1 cellular context compared by ENCODE assay signal in the genomic region with DNA sequence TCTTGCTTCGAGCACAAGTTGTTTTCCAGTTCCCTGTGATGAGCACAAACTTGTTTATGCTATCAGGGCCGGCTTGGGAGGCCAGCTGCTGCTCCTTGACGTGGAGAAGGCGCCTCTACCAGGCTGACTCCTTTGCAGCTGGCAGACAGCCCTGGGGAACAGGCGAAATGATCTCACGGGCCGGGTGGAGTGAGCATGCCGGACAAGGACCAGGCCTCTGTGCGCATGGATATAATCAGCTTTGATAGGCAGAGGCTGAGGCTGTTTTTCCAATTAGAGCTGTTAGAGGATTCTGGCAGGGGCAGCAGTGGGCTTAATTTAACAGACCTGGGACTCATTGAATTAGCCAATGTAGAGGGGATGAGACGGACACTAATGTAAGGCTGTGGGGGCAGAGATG.
TF ChIP-seq lines count a peak whose summit lies in the region.

No MANE protein-coding gene starts in this region.

TF ChIP-seq in SK-N-SH, 30 proteins besides CTCF, POLR2A, EP300 and RAD21:
- no peak for TF ChIP-seq MEF2A (IDR thresholded peaks at IDR 0.05; ENCODE audit: borderline replicate concordance, low read depth)
- no peak for TF ChIP-seq JUND (IDR thresholded peaks at IDR 0.05)
- no peak for TF ChIP-seq NRF1 (IDR thresholded peaks at IDR 0.05; ENCODE audit: low read depth, low read length)
- TF ChIP-seq MAX (IDR thresholded peaks at IDR 0.05; ENCODE audit: low read depth), result no peak
- TF ChIP-seq RCOR1 (IDR thresholded peaks at IDR 0.05; ENCODE audit: low read length), result peak; percentile 95
- TF ChIP-seq CHD2 (IDR thresholded peaks at IDR 0.05; ENCODE audit: low read length, partially characterized antibody), result peak; percentile 96
- peak; percentile 61; the same call in 1 of the 2 replicates for TF ChIP-seq TEAD4 (IDR thresholded peaks at IDR 0.05; ENCODE audit: borderline replicate concordance, insufficient read depth)
- TF ChIP-seq USF1 (IDR thresholded peaks at IDR 0.05; ENCODE audit: borderline replicate concordance, low read depth), result no peak
- TF ChIP-seq, protein P1, sequence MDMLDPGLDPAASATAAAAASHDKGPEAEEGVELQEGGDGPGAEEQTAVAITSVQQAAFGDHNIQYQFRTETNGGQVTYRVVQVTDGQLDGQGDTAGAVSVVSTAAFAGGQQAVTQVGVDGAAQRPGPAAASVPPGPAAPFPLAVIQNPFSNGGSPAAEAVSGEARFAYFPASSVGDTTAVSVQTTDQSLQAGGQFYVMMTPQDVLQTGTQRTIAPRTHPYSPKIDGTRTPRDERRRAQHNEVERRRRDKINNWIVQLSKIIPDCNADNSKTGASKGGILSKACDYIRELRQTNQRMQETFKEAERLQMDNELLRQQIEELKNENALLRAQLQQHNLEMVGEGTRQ (IDR thresholded peaks at IDR 0.05; ENCODE audit: borderline replicate concordance, low read depth, low read length), result no peak
- TF ChIP-seq, protein P2, sequence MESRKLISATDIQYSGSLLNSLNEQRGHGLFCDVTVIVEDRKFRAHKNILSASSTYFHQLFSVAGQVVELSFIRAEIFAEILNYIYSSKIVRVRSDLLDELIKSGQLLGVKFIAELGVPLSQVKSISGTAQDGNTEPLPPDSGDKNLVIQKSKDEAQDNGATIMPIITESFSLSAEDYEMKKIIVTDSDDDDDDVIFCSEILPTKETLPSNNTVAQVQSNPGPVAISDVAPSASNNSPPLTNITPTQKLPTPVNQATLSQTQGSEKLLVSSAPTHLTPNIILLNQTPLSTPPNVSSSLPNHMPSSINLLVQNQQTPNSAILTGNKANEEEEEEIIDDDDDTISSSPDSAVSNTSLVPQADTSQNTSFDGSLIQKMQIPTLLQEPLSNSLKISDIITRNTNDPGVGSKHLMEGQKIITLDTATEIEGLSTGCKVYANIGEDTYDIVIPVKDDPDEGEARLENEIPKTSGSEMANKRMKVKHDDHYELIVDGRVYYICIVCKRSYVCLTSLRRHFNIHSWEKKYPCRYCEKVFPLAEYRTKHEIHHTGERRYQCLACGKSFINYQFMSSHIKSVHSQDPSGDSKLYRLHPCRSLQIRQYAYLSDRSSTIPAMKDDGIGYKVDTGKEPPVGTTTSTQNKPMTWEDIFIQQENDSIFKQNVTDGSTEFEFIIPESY (IDR thresholded peaks at IDR 0.05; ENCODE audit: borderline replicate concordance, low read depth), result no peak
- TF ChIP-seq IRF3 (IDR thresholded peaks at IDR 0.05; ENCODE audit: low read depth, low read length), result no peak
- TF ChIP-seq POLR2AphosphoS5 (IDR thresholded peaks at IDR 0.05; ENCODE audit: low read depth, low read length), result 0 out of 2 replicates have a peak, but pooled peaks have one; percentile 54
- no peak for TF ChIP-seq EZH2phosphoT487 (IDR thresholded peaks at IDR 0.05; ENCODE audit: borderline replicate concordance, low read depth)
- TF ChIP-seq TAF1 (IDR thresholded peaks at IDR 0.05; ENCODE audit: borderline replicate concordance, low read depth, low read length), result no peak
- no peak for TF ChIP-seq FOXM1 (IDR thresholded peaks at IDR 0.05; ENCODE audit: low read depth)
- TF ChIP-seq MXI1 (IDR thresholded peaks at IDR 0.05; ENCODE audit: low read depth, low read length), result peak; percentile 92
- peak; percentile 13; the same call in 1 of the 2 replicates for TF ChIP-seq SMC3 (IDR thresholded peaks at IDR 0.05; ENCODE audit: low read depth, low read length)
- TF ChIP-seq GATA2 (CRISPR knock-in tag; IDR thresholded peaks at IDR 0.05), result peak; percentile 86
- TF ChIP-seq FOXJ3 (CRISPR knock-in tag; IDR thresholded peaks at IDR 0.05), result peak; percentile 96
- TF ChIP-seq RFX5 (IDR thresholded peaks at IDR 0.05; ENCODE audit: low read length), result no peak; the same call in 1 of the 2 replicates
- TF ChIP-seq, protein P3, sequence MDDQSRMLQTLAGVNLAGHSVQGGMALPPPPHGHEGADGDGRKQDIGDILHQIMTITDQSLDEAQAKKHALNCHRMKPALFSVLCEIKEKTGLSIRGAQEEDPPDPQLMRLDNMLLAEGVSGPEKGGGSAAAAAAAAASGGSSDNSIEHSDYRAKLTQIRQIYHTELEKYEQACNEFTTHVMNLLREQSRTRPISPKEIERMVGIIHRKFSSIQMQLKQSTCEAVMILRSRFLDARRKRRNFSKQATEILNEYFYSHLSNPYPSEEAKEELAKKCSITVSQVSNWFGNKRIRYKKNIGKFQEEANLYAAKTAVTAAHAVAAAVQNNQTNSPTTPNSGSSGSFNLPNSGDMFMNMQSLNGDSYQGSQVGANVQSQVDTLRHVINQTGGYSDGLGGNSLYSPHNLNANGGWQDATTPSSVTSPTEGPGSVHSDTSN (IDR thresholded peaks at IDR 0.05), result no peak
- TF ChIP-seq RXRA (IDR thresholded peaks at IDR 0.05; ENCODE audit: borderline replicate concordance, low read depth), result no peak
- TF ChIP-seq NFIC (IDR thresholded peaks at IDR 0.05; ENCODE audit: borderline replicate concordance), result peak; percentile 7; the same call in 1 of the 2 replicates
- peak; percentile 57; the same call in 1 of the 2 replicates for TF ChIP-seq TCF12 (IDR thresholded peaks at IDR 0.05)
- no peak for TF ChIP-seq FOSL2 (IDR thresholded peaks at IDR 0.05; ENCODE audit: borderline replicate concordance, low read depth)
- no peak for TF ChIP-seq GABPA (IDR thresholded peaks at IDR 0.05; ENCODE audit: low read depth)
- no peak for TF ChIP-seq YY1 (IDR thresholded peaks at IDR 0.05; ENCODE audit: low read depth)
- no peak for TF ChIP-seq SIN3A (IDR thresholded peaks at IDR 0.05; ENCODE audit: borderline replicate concordance, low read depth, low read length)
- TF ChIP-seq ELF1 (IDR thresholded peaks at IDR 0.05), result no peak
- no peak for TF ChIP-seq REST (IDR thresholded peaks at IDR 0.05; ENCODE audit: low read depth, low read length)
